8 cellular contexts compared by ENCODE assay signal in genomic region chr3:128794788-128795649, GRCh38.
DNase-seq lines count a peak whose midpoint lies in the region; ATAC-seq and TF ChIP-seq lines count a peak whose summit lies in the region.

No MANE protein-coding gene starts in this region.

- no peak overlapping the region for H2BK5ac ChIP-seq in mesendoderm (ENCODE audit: low read length)

- no peak overlapping the region for H3K9ac ChIP-seq in mesendoderm (ENCODE audit: low read length)

- peak; percentile 85 for TF ChIP-seq CTCF in BE2C (IDR thresholded peaks at IDR 0.05; ENCODE audit: low read depth, low read length)

- no peak overlapping the region for H2AK5ac ChIP-seq in mesendoderm (ENCODE audit: low read length)

- H3K56ac ChIP-seq in mesendoderm (ENCODE audit: low read length) = no peak overlapping the region

- H2BK15ac ChIP-seq in mesendoderm (replicated peaks; ENCODE audit: low read depth) = no peak overlapping the region

- no peak overlapping the region for H3K18ac ChIP-seq in mesendoderm (ENCODE audit: low read length)

- DNase-seq in BE2C (peak; percentile 72), NCI-H526 (lab: John Stamatoyannopoulos, UW) (peak; percentile 30 to 86), mesendoderm (peak; percentile 83)
- peak; percentile 50 to 67 for DNase-seq in activated CD4-positive, alpha-beta T cell treated with anti-CD3 and anti-CD28 coated beads, Interleukin-2, amount 50 U/mL, for 48 hours
- peak; percentile 52 for DNase-seq in effector CD8-positive, alpha-beta T cell (lab: John Stamatoyannopoulos, UW)
- peak; percentile 36 for DNase-seq in stimulated activated naive CD4-positive, alpha-beta T cell treated with Interleukin-2 at 50 U/mL for 16 hours (lab: John Stamatoyannopoulos, UW)

- peak; percentile 77 for ATAC-seq in GM18873 (IDR thresholded peaks at IDR 0.05; ENCODE audit: low FRiP score, unreplicated experiment)
- ATAC-seq in HG03354 (IDR thresholded peaks at IDR 0.05; ENCODE audit: poor library complexity, severe bottlenecking, unreplicated experiment) = peak; percentile 90

- H3K27me3 ChIP-seq in BE2C = no peaks in the 10 kb centered on the region
- H3K27me3 ChIP-seq in mesendoderm (ENCODE audit: insufficient read depth, low read length, poor library complexity) = no peaks in the 10 kb centered on the region

- no peak overlapping the region for H2BK120ac ChIP-seq in mesendoderm (ENCODE audit: low read depth, low read length)

- H3K36me3 ChIP-seq in BE2C = peaks cover 43% of the 10 kb centered on the region
- peaks cover 9% of the 10 kb centered on the region for H3K36me3 ChIP-seq in mesendoderm (ENCODE audit: control insufficient read depth, insufficient read depth, low read length)

- H4K5ac ChIP-seq in mesendoderm (ENCODE audit: low read length) = no peak overlapping the region

- no peak overlapping the region for H3K4me3 ChIP-seq in BE2C (ENCODE audit: low read depth, low read length)
- no peak overlapping the region for H3K4me3 ChIP-seq in mesendoderm (ENCODE audit: low read length)

- no peak overlapping the region for H3K23ac ChIP-seq in mesendoderm (ENCODE audit: low read length)

- H3K9me3 ChIP-seq in BE2C = no peaks in the 10 kb centered on the region

- H3K4ac ChIP-seq in mesendoderm (ENCODE audit: low read depth, low read length) = no peak overlapping the region

- H3K27ac ChIP-seq in mesendoderm (ENCODE audit: low read depth, low read length) = no peak overlapping the region

- H3K4me1 ChIP-seq in BE2C = peaks cover 8% of the 10 kb centered on the region; the same call in 1 of the 2 replicates
- H3K4me1 ChIP-seq in mesendoderm (ENCODE audit: control insufficient read depth, low read depth, low read length) = no peaks in the 10 kb centered on the region

- H3K79me1 ChIP-seq in mesendoderm (ENCODE audit: low read length) = peaks cover 18% of the 10 kb centered on the region

- H4K8ac ChIP-seq in mesendoderm (ENCODE audit: low read depth, low read length) = no peak overlapping the region

- WGBS in mesendoderm (ENCODE audit: extremely low coverage, insufficient coverage, low lambda C conversion rate) = no CpG with 5 or more reads among the region's 7 CpGs

- peaks cover 10% of the 10 kb centered on the region for H3K79me2 ChIP-seq in mesendoderm (ENCODE audit: control insufficient read depth, insufficient read depth, low read length)

- no peak overlapping the region for H3K4me2 ChIP-seq in mesendoderm (ENCODE audit: low read length)
